ENCODE assay signal across 9 cellular contexts in genomic region chrX:132740316-132741123, GRCh38.
A peak's percentile ranks its signal among the peaks of the same experiment; 100 is the strongest.
DNase-seq lines count a peak whose midpoint lies in the region; ATAC-seq and TF ChIP-seq lines count a peak whose summit lies in the region.
"Had no signal": no experiment of that assay in that cellular context is flagged by ENCODE, and none has a peak within 500 bp of the region (broad histone marks: within the 10 kb centered on the region; RNA-seq: fewer than 3 reads in every experiment).

No MANE protein-coding gene starts in this region.

- H3K36me3 Mint-ChIP-seq in endodermal cell (ENCODE audit: low read depth) (no peaks in the 10 kb centered on the region), progenitor cell of endocrine pancreas (ENCODE audit: insufficient read depth) (no peaks in the 10 kb centered on the region)

- H3K36me3 ChIP-seq in endodermal cell (ENCODE audit: control insufficient read depth, insufficient read depth, low read length) (no peaks in the 10 kb centered on the region), vagina (no peaks in the 10 kb centered on the region)

- no peak overlapping the region for H3K4me3 Mint-ChIP-seq in endodermal cell
- H3K4me3 Mint-ChIP-seq in progenitor cell of endocrine pancreas (ENCODE audit: low read depth): no peak overlapping the region

- H3K27me3 Mint-ChIP-seq in endodermal cell (ENCODE audit: insufficient read depth) (peaks cover 27% of the 10 kb centered on the region), progenitor cell of endocrine pancreas (peaks cover 32% of the 10 kb centered on the region)

- WGBS in endodermal cell (ENCODE audit: insufficient coverage in 1 of 2, insufficient read length in 1 of 2), 2 experiments: 75 to 100% methylated on average over 1 of the region's 3 CpGs

- TF ChIP-seq CTCF in endodermal cell (conservative IDR thresholded peaks at IDR 0.05) (peak; percentile 98), progenitor cell of endocrine pancreas (IDR thresholded peaks at IDR 0.05; ENCODE audit: unreplicated experiment) (peak; percentile 89), vagina (IDR thresholded peaks at IDR 0.05) (peak in 1 of 3 experiments; percentile 13)

- H3K9me3 ChIP-seq in endodermal cell (ENCODE audit: control insufficient read depth, low read length) (no peaks in the 10 kb centered on the region), vagina (no peaks in the 10 kb centered on the region)

- H3K4me3 ChIP-seq in endodermal cell (ENCODE audit: low read length) (no peak overlapping the region), vagina (no peak overlapping the region)

- H3K4me1 ChIP-seq in endodermal cell (ENCODE audit: control insufficient read depth, insufficient read depth, low read length): no peaks in the 10 kb centered on the region
- H3K4me1 ChIP-seq in vagina: no peaks in the 10 kb centered on the region

- H3K27ac ChIP-seq in endodermal cell (ENCODE audit: low read depth, low read length) (no peak overlapping the region), vagina (no peak overlapping the region)

- no peak for ATAC-seq in GM21717 (IDR thresholded peaks at IDR 0.05; ENCODE audit: unreplicated experiment)
- ATAC-seq in HG03439 (IDR thresholded peaks at IDR 0.05; ENCODE audit: unreplicated experiment): no peak

- intact Hi-C loops in vagina (cut with DNase I): no loop called here

- DNase-seq in NCI-H1417 (lab: John Stamatoyannopoulos, UW) (peak in 2 of 3 experiments; percentile 27 to 32), NCI-H1417 treated with DMSO at 0.1 percent for 48 hours (lab: John Stamatoyannopoulos, UW) (no peak), NAMALWA (ENCODE audit: low spot score) (peak; percentile 6), endodermal cell (no peak), progenitor cell of endocrine pancreas (ENCODE audit: low spot score, unreplicated experiment) (no peak), vagina (ENCODE audit: extremely low spot score in 2 of 2) (no peak)
- DNase-seq: AML-193 had no signal

- no peak overlapping the region for H3K9ac ChIP-seq in endodermal cell (ENCODE audit: extremely low read depth, low read length, poor library complexity, severe bottlenecking)

- no peak for TF ChIP-seq POLR2A in vagina (IDR thresholded peaks at IDR 0.05)

- H3K27ac Mint-ChIP-seq in endodermal cell (peak overlapping the region; percentile 65), progenitor cell of endocrine pancreas (no peak overlapping the region)

- H3K9me3 Mint-ChIP-seq in endodermal cell (no peaks in the 10 kb centered on the region), progenitor cell of endocrine pancreas (ENCODE audit: low read depth) (no peaks in the 10 kb centered on the region)

- H3K27me3 ChIP-seq in endodermal cell (ENCODE audit: control insufficient read depth, insufficient read depth, low read length, poor library complexity, severe bottlenecking) (peaks cover 11% of the 10 kb centered on the region), vagina (no peaks in the 10 kb centered on the region)

- H3K4me1 Mint-ChIP-seq in endodermal cell (peaks cover 49% of the 10 kb centered on the region), progenitor cell of endocrine pancreas (ENCODE audit: low read depth) (peaks cover 31% of the 10 kb centered on the region)

Comparison
In these comparisons a context has a peak if more than half of its experiments do, and no peak if none do; other contexts are left out.
1. DNase-seq: peak in NCI-H1417 (2 of 3) and NAMALWA (single experiment); none in NCI-H1417 treated with DMSO at 0.1 percent for 48 hours (single experiment), endodermal cell (single experiment), progenitor cell of endocrine pancreas (single experiment) and vagina (0 of 2).